ENCODE assay signal across 10 cellular contexts in genomic region chr9:21402387-21403247, GRCh38. TPM values are rescaled to one million over a fixed set of nuclear protein-coding genes. Genes with fewer than 3 reads are reported as not detected.
DNase-seq lines count a peak whose midpoint lies in the region; ATAC-seq and TF ChIP-seq lines count a peak whose summit lies in the region.
"Had no signal": no experiment of that assay in that cellular context is flagged by ENCODE, and none has a peak within 500 bp of the region (broad histone marks: within the 10 kb centered on the region; RNA-seq: fewer than 3 reads in every experiment).

No MANE protein-coding gene starts in this region.

- H3K9me2 ChIP-seq in PC-3 (replicated peaks; ENCODE audit: low read length): no peaks in the 10 kb centered on the region

- H2AFZ ChIP-seq in PC-3 (ENCODE audit: low read length): no peak overlapping the region

- H3K4me1 Mint-ChIP-seq in brain: peaks cover 9% of the 10 kb centered on the region

- CTCF ChIA-PET in PC-3 (lab: Charles Lee): interaction anchor here (0.7 kb wide), 1 partner anchor 153 kb away, joined by 3 read pairs; no protein-coding TSS in a partner anchor

- H3K4me1 ChIP-seq in mucosa of descending colon (ENCODE audit: low read depth): peaks cover 6% of the 10 kb centered on the region
- H3K4me1 ChIP-seq in urinary bladder (ENCODE audit: insufficient read depth): no peaks in the 10 kb centered on the region
- H3K4me1 ChIP-seq in PC-3 (ENCODE audit: insufficient read depth, low read length): no peaks in the 10 kb centered on the region

- H3K27ac Mint-ChIP-seq in brain: no peak overlapping the region

- H3K27ac ChIP-seq in urinary bladder (ENCODE audit: low read depth) (no peak overlapping the region), PC-3 (ENCODE audit: low read length) (no peak overlapping the region)
- H3K27ac ChIP-seq: KMS-11 had no signal

- H3K4me3 ChIP-seq in mucosa of descending colon (no peak overlapping the region), urinary bladder (ENCODE audit: low read depth, low read length) (peak overlapping the region; percentile 11), PC-3 (ENCODE audit: low read length) (no peak overlapping the region)

- no peaks in the 10 kb centered on the region for H3K36me3 Mint-ChIP-seq in brain

- peaks cover 0 to 2% (median 0%) of the 10 kb centered on the region in 5 experiments for H3K9me3 Mint-ChIP-seq in brain

- TF ChIP-seq CTCF in GM10266 (IDR thresholded peaks at IDR 0.05; ENCODE audit: control insufficient read depth, insufficient read depth, low read depth, missing control alignments) (peak; percentile 35), brain (conservative IDR thresholded peaks at IDR 0.05) (no peak), mucosa of descending colon (IDR thresholded peaks at IDR 0.05) (no peak), PC-3 (conservative IDR thresholded peaks at IDR 0.05; ENCODE audit: low read depth, low read length) (no peak)

- POLR2A ChIA-PET in PC-3 (lab: Charles Lee; ENCODE audit: unreplicated experiment): no interaction called here

- no TSS peak for BruUV-seq in PC-3 (replicated peaks; lab: Mats Ljungman, UMichigan)

- DNase-seq in GM10266 (ENCODE audit: extremely low spot score) (peak; percentile 32), mucosa of descending colon (peak in 2 of 3 donors; percentile 31 to 48), GF-D8 (lab: John Stamatoyannopoulos, UW) (no peak), PC-3 (no peak)
- no peak for DNase-seq in effector CD8-positive, alpha-beta T cell (lab: John Stamatoyannopoulos, UW)

- H3K9ac ChIP-seq in PC-3 (ENCODE audit: low read length): no peak overlapping the region
- H3K9ac ChIP-seq: KMS-11 had no signal

- no peak overlapping the region for H3K4me2 ChIP-seq in PC-3 (ENCODE audit: low read length)
- H3K4me2 ChIP-seq: KMS-11 had no signal

- H3K36me3 ChIP-seq in mucosa of descending colon (ENCODE audit: low read depth) (no peaks in the 10 kb centered on the region), urinary bladder (ENCODE audit: insufficient read depth) (no peaks in the 10 kb centered on the region), PC-3 (ENCODE audit: low read depth, low read length) (no peaks in the 10 kb centered on the region)

- H3K27me3 Mint-ChIP-seq in brain: peaks cover 67% of the 10 kb centered on the region

- peak overlapping the region; percentile 76 to 85 (median 83) for H3K4me3 Mint-ChIP-seq in brain

- 1% methylated on average over 53 of the region's 53 CpGs for WGBS in urinary bladder

- ATAC-seq in HG02610 (IDR thresholded peaks at IDR 0.05; ENCODE audit: unreplicated experiment) (peak; percentile 63), mucosa of descending colon (peak; percentile 49), PC-3 (no peak)

- intact Hi-C loops in mucosa of descending colon (cut with DNase I, micrococcal nuclease): no loop called here
- intact Hi-C loops in PC-3 (cut with micrococcal nuclease): no loop called here

- no peaks in the 10 kb centered on the region for H3F3A ChIP-seq in PC-3 (ENCODE audit: low read length, unreplicated experiment)

- H3K9me3 ChIP-seq in mucosa of descending colon (no peaks in the 10 kb centered on the region), PC-3 (ENCODE audit: low read length) (no peaks in the 10 kb centered on the region)

- no peaks in the 10 kb centered on the region for H3K79me2 ChIP-seq in PC-3 (ENCODE audit: low read length)

- no peaks in the 10 kb centered on the region for H4K20me1 ChIP-seq in PC-3 (ENCODE audit: low read length)

- H3K27me3 ChIP-seq in PC-3 (ENCODE audit: low read length): no peaks in the 10 kb centered on the region

RNA-seq across cellular contexts. Expression of gene IFNA8, which starts 6.3 kb away (rescaled TPM):
- polyA plus RNA-seq in brain (ENCODE audit: insufficient read depth, low read depth, low replicate concordance) (not detected), urinary bladder (not detected)
- total RNA-seq in mucosa of descending colon (not detected), urinary bladder (not detected), PC-3 (2014; rRNA removed) (not detected in 2 replicates)
- total RNA-seq: glomerular endothelial cell had no signal

RNA-seq across cellular contexts. Expression of gene IFNA2, which starts 17.4 kb away (rescaled TPM):
- polyA plus RNA-seq in brain (ENCODE audit: insufficient read depth, low read depth, low replicate concordance) (not detected), urinary bladder (not detected)
- total RNA-seq in mucosa of descending colon (not detected), urinary bladder (not detected), PC-3 (2014; rRNA removed) (not detected in 2 replicates)
- total RNA-seq: glomerular endothelial cell had no signal

RNA-seq across cellular contexts. Expression of gene IFNA13, which starts 34.8 kb away (rescaled TPM):
- polyA plus RNA-seq in brain (ENCODE audit: insufficient read depth, low read depth, low replicate concordance): not detected
- total RNA-seq in mucosa of descending colon: not detected
- not detected for total RNA-seq in urinary bladder
- not detected for polyA plus RNA-seq in urinary bladder
- total RNA-seq in PC-3 (2014; rRNA removed): not detected in 2 replicates
- total RNA-seq: glomerular endothelial cell had no signal

RNA-seq across cellular contexts. Expression of gene IFNA1, which starts 37.6 kb away (rescaled TPM):
- not detected for polyA plus RNA-seq in brain (ENCODE audit: insufficient read depth, low read depth, low replicate concordance)
- total RNA-seq in mucosa of descending colon: not detected
- total RNA-seq in urinary bladder: not detected
- polyA plus RNA-seq in urinary bladder: not detected
- not detected in 2 replicates for total RNA-seq in PC-3 (2014; rRNA removed)
- total RNA-seq: glomerular endothelial cell had no signal

RNA-seq across cellular contexts. Expression of gene IFNA6, which starts 51.9 kb away (rescaled TPM):
- polyA plus RNA-seq in brain (ENCODE audit: insufficient read depth, low read depth, low replicate concordance) (not detected), urinary bladder (not detected)
- total RNA-seq in mucosa of descending colon (not detected), urinary bladder (not detected), PC-3 (2014; rRNA removed) (not detected in 2 replicates)
- total RNA-seq: glomerular endothelial cell had no signal

Comparison
In these comparisons a context has a peak if more than half of its experiments do, and no peak if none do; other contexts are left out.
1. DNase-seq: peak in GM10266 (single experiment) and mucosa of descending colon (2 of 3); none in GF-D8 (single experiment), PC-3 (single experiment) and effector CD8-positive, alpha-beta T cell (single experiment).